Comparison of ENCODE assay signal across 8 cellular contexts in the genomic region with DNA sequence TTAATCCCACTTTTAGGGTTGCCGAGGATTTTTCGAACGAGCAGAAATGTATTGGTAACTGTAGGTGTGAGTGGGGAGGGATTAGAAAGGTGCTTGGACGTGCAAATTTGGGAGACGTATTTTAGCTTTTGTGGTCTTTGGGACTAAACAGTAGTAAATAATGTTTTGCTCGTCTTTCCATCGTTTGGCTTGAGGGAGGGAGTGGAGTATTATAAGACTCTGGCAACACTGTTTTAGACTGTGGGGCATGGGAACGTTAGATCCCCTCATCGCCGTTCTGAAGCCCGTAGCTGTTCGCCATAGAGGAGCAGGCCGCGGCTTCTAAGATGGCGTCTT. TPM values are rescaled to one million over a fixed set of nuclear protein-coding genes. Genes with fewer than 3 reads are reported as not detected.
A peak's percentile ranks its signal among the peaks of the same experiment; 100 is the strongest.
DNase-seq lines count a peak whose midpoint lies in the region; ATAC-seq and TF ChIP-seq lines count a peak whose summit lies in the region.

No MANE protein-coding gene starts in this region.

- peak overlapping the region; percentile 100 for H3K27ac Mint-ChIP-seq in progenitor cell of endocrine pancreas

- peak overlapping the region; percentile 100 for H3K27ac ChIP-seq in SJCRH30
- peak overlapping the region; percentile 97 to 100 (median 99) for H3K27ac ChIP-seq in esophagus muscularis mucosa (replicated peaks in 1 of 4)

- no peaks in the 10 kb centered on the region for H3K27me3 Mint-ChIP-seq in progenitor cell of endocrine pancreas

- peaks cover 40% of the 10 kb centered on the region for H3K36me3 Mint-ChIP-seq in progenitor cell of endocrine pancreas (ENCODE audit: insufficient read depth)

- ATAC-seq in HG03175 (IDR thresholded peaks at IDR 0.05; ENCODE audit: unreplicated experiment) (no peak), HG02840 (IDR thresholded peaks at IDR 0.05; ENCODE audit: low FRiP score, unreplicated experiment) (no peak), HG03520 (IDR thresholded peaks at IDR 0.05; ENCODE audit: unreplicated experiment) (no peak), GM21786 (IDR thresholded peaks at IDR 0.05; ENCODE audit: unreplicated experiment) (no peak)

- H3K4me3 ChIP-seq in GM08714 (ENCODE audit: low read length) (peak overlapping the region; percentile 98), SJCRH30 (peak overlapping the region; percentile 86), esophagus muscularis mucosa (peak overlapping the region; percentile 59 to 87 (median 76))

- H3K9me3 ChIP-seq in SJCRH30 (replicated peaks) (no peaks in the 10 kb centered on the region), esophagus muscularis mucosa (no peaks in the 10 kb centered on the region)

- no peaks in the 10 kb centered on the region for H3K9me3 Mint-ChIP-seq in progenitor cell of endocrine pancreas (ENCODE audit: low read depth)

- peaks cover 33% of the 10 kb centered on the region for H3K4me1 Mint-ChIP-seq in progenitor cell of endocrine pancreas (ENCODE audit: low read depth)

- intact Hi-C loops in esophagus muscularis mucosa (cut with DNase I): no loop called here

- TF ChIP-seq CTCF in esophagus muscularis mucosa (IDR thresholded peaks at IDR 0.05) (no peak), progenitor cell of endocrine pancreas (IDR thresholded peaks at IDR 0.05; ENCODE audit: unreplicated experiment) (no peak)

- H3K27me3 ChIP-seq in SJCRH30 (no peaks in the 10 kb centered on the region), esophagus muscularis mucosa (no peaks in the 10 kb centered on the region)

- DNase-seq in SJCRH30 (no peak), esophagus muscularis mucosa (ENCODE audit: extremely low spot score) (no peak), progenitor cell of endocrine pancreas (ENCODE audit: low spot score, unreplicated experiment) (no peak)

- TF ChIP-seq EP300 in esophagus muscularis mucosa (IDR thresholded peaks at IDR 0.05): no peak

- peak overlapping the region; percentile 92 for H3K4me3 Mint-ChIP-seq in progenitor cell of endocrine pancreas (ENCODE audit: low read depth)

- H3K4me1 ChIP-seq in SJCRH30 (no peaks in the 10 kb centered on the region), esophagus muscularis mucosa (peaks cover 32 to 39% (median 37%) of the 10 kb centered on the region in 4 donors)

- H3K36me3 ChIP-seq in SJCRH30 (peaks cover 53% of the 10 kb centered on the region), esophagus muscularis mucosa (peaks cover 15 to 41% (median 31%) of the 10 kb centered on the region in 4 donors)

- no peak for TF ChIP-seq POLR2A in esophagus muscularis mucosa (IDR thresholded peaks at IDR 0.05; ENCODE audit: low read depth)

- WGBS in esophagus muscularis mucosa: 3% methylated on average over 13 of the region's 15 CpGs

RNA-seq across cellular contexts. Expression of a gene that starts 2.8 kb away (rescaled TPM):
- total RNA-seq in SJCRH30 (2014; rRNA removed; shearing (Covaris generic)): 178 and 199 TPM in 2 replicates
- total RNA-seq in esophagus muscularis mucosa: 100 to 1,000 TPM; 107 to 148 (median 118) TPM
- 229 and 238 TPM in 2 replicates for total RNA-seq in progenitor cell of endocrine pancreas

RNA-seq across cellular contexts. Expression of a gene that starts 18.3 kb away (rescaled TPM):
- 0.14 and 0.51 TPM in 2 replicates for total RNA-seq in SJCRH30 (2014; rRNA removed; shearing (Covaris generic))
- total RNA-seq in esophagus muscularis mucosa (10 to 100 TPM; 17.2 to 26.0 (median 21.6) TPM), progenitor cell of endocrine pancreas (3.3 and 3.4 TPM in 2 replicates)

RNA-seq across cellular contexts. Expression of a gene that starts 30.4 kb away (rescaled TPM):
- total RNA-seq in SJCRH30 (2014; rRNA removed; shearing (Covaris generic)): not detected in 2 replicates
- total RNA-seq in esophagus muscularis mucosa (10 to 100 TPM in 2 of 4 donors, 1 to 10 TPM in 2; 8.0 to 17.2 (median 11.0) TPM), progenitor cell of endocrine pancreas (1.1 and 1.8 TPM in 2 replicates)

RNA-seq across cellular contexts. Expression of a gene that starts 38.2 kb away (rescaled TPM):
- 0.16 TPM in 1 of 2 replicates, not detected in the other for total RNA-seq in SJCRH30 (2014; rRNA removed; shearing (Covaris generic))
- 10 to 100 TPM in 2 of 4 donors, 1 to 10 TPM in 2; 3.8 to 11.5 (median 8.3) TPM for total RNA-seq in esophagus muscularis mucosa
- total RNA-seq in progenitor cell of endocrine pancreas: 4.1 and 5.6 TPM in 2 replicates
